Comparison of ENCODE assay signal across 8 cellular contexts in genomic region chr19:52570005-52570861, GRCh38. TPM values are rescaled to one million over a fixed set of nuclear protein-coding genes. Genes with fewer than 3 reads are reported as not detected.
DNase-seq lines count a peak whose midpoint lies in the region; ATAC-seq, FAIRE-seq and TF ChIP-seq lines count a peak whose summit lies in the region.

Gene ZNF701 (plus strand): TSS chr19:52570287. CDS start chr19:52574148, 3,861 bp downstream.

- H3K36me3 ChIP-seq in bronchial epithelial cell (ENCODE audit: control insufficient read depth, insufficient read depth, low read length) (peaks cover 4% of the 10 kb centered on the region), small intestine (ENCODE audit: control insufficient read depth in 2 of 2, insufficient read depth in 2 of 2, low read length in 2 of 2) (peaks cover 2 to 13% of the 10 kb centered on the region in 2 donors)

- H3K27ac ChIP-seq in small intestine (ENCODE audit: low read depth in 1 of 2, low read length in 1 of 2), result peak within 1 kb of the TSS; percentile 86 to 91

- TF ChIP-seq CTCF in WI38 (IDR thresholded peaks at IDR 0.05; ENCODE audit: low read depth, low read length), result no peak
- peak; percentile 12 for TF ChIP-seq CTCF in bronchial epithelial cell (IDR thresholded peaks at IDR 0.05; ENCODE audit: insufficient read depth, low read length, severe bottlenecking)

- TF ChIP-seq POLR2A in GM10847 (IDR thresholded peaks at IDR 0.05; ENCODE audit: extremely low read depth, insufficient read length), result peak; percentile 89

- H3K27me3 ChIP-seq in bronchial epithelial cell (ENCODE audit: control insufficient read depth, insufficient read depth, low read length), result no peaks in the 10 kb centered on the region
- H3K27me3 ChIP-seq in small intestine (ENCODE audit: control insufficient read depth in 2 of 2, insufficient read depth in 2 of 2, low read length in 2 of 2), result no peaks in the 10 kb centered on the region

- peaks cover 3% of the 10 kb centered on the region for H3K9me3 ChIP-seq in small intestine (ENCODE audit: control insufficient read depth, low read depth)

- FAIRE-seq in bronchial epithelial cell (lab: Jason Lieb, UNC) (no peak), small intestine (lab: Jason Lieb, UNC) (no peak)

- peaks cover 0 to 2% of the 10 kb centered on the region in 2 donors for H3K4me1 ChIP-seq in small intestine (ENCODE audit: control insufficient read depth in 2 of 2, insufficient read depth in 1 of 2, low read depth in 1 of 2, low read length in 1 of 2)

- peak; percentile 94 for ATAC-seq in HG02759 (IDR thresholded peaks at IDR 0.05; ENCODE audit: unreplicated experiment)

- WGBS in small intestine, 3 donors, result 1 to 2% (median 1%) methylated on average over 53 to 57 of the region's 57 CpGs

- peak; percentile 78 for DNase-seq in NCI-H2029 treated with DMSO at 0.1 percent for 48 hours (lab: John Stamatoyannopoulos, UW)
- peak; percentile 71 for DNase-seq in bronchial epithelial cell (ENCODE audit: low read depth)
- peak; percentile 93 for DNase-seq in iPS-NIHi11 (ENCODE audit: low spot score)
- peak; percentile 93 for DNase-seq in small intestine
- DNase-seq in UCSD-AML1 (lab: John Stamatoyannopoulos, UW; ENCODE audit: unreplicated experiment), result no peak

- peak within 1 kb of the TSS; percentile 93 for H3K4me3 ChIP-seq in WI38 (ENCODE audit: low read depth, low read length)
- peak within 1 kb of the TSS; percentile 79 for H3K4me3 ChIP-seq in bronchial epithelial cell (ENCODE audit: low read depth, low read length)
- H3K4me3 ChIP-seq in small intestine (ENCODE audit: low read depth in 1 of 2, low read length in 2 of 2), result peak within 1 kb of the TSS; percentile 67 to 79

RNA-seq across cellular contexts. Expression of gene ZNF701, which starts in this region (rescaled TPM):
- 11.6 and 15.6 TPM in 2 replicates for total RNA-seq in bronchial epithelial cell
- 1 to 10 TPM; 2.7 to 6.2 (median 4.7) TPM for polyA plus RNA-seq in small intestine
